8 cellular contexts compared by ENCODE assay signal in the genomic region with DNA sequence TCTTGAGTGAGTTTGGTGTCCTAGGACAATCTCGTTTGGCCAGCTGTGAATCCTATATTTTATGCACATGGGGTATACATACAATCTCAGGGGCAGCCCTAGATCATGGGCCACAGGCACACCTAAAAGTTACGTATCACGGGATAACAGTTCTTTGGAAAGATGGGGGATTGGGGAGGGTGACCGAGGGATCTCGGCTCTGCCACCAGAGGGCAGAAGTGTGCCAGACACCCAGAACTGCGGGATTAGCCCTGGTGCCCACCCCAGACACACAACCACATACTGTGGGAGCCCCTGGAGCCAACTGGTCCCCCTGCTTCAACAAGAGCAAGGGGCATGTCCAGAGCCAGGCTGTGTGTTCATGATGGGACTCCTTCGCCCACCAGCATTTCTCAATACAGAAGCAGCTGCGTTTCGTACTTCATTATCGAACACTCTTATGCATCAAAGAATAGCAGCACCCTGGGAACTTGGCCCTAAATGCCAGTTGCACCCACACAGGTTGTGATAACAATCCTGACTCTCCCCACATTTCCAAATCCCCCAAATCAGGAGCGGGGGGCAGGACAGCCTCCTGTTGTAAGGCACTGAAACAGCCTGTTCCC. TPM values are rescaled to one million over a fixed set of nuclear protein-coding genes. Genes with fewer than 3 reads are reported as not detected.
DNase-seq lines count a peak whose midpoint lies in the region; ATAC-seq and TF ChIP-seq lines count a peak whose summit lies in the region.

No MANE protein-coding gene starts in this region.

- H4K8ac ChIP-seq in IMR-90 (ENCODE audit: low read depth in 2 of 2, low read length in 2 of 2) (no peak overlapping the region), trophoblast cell (ENCODE audit: low read depth, low read length) (no peak overlapping the region)

- H3K4ac ChIP-seq in IMR-90 (ENCODE audit: low read depth, low read length), result peak overlapping the region; percentile 51
- H3K4ac ChIP-seq in trophoblast cell (ENCODE audit: low read depth, low read length), result no peak overlapping the region

- no peak overlapping the region for H3K18ac ChIP-seq in IMR-90 (ENCODE audit: low read depth, low read length)
- no peak overlapping the region for H3K18ac ChIP-seq in trophoblast cell (ENCODE audit: low read length)

- H3K56ac ChIP-seq in IMR-90 (ENCODE audit: extremely low read depth, insufficient read depth, low read length), result no peak overlapping the region

- H2BK20ac ChIP-seq in IMR-90 (ENCODE audit: low read depth, low read length), result no peak overlapping the region; the same call in 1 of the 2 replicates

- peak overlapping the region; percentile 71 for H2AK9ac ChIP-seq in IMR-90 (replicated peaks; ENCODE audit: low read depth, low read length, poor library complexity)

- WGBS in IMR-90 (ENCODE audit: extremely low coverage in 2 of 2, insufficient read length in 1 of 2), 2 experiments, result 100% methylated on average over 3 of the region's 11 CpGs; no CpG with 5 or more reads in 1 of the 2 experiments
- WGBS in trophoblast cell (ENCODE audit: extremely low coverage, insufficient coverage, insufficient read length), result no CpG with 5 or more reads among the region's 11 CpGs

- H3K9me1 ChIP-seq in IMR-90 (ENCODE audit: insufficient read depth, low read length), result peaks cover 31% of the 10 kb centered on the region

- H2BK15ac ChIP-seq in IMR-90 (ENCODE audit: low read depth, low read length), result 0 out of 3 replicates have a peak overlapping the region, but pooled peaks have one; percentile 22

- intact Hi-C loops in IMR-90 (cut with micrococcal nuclease), result loop anchor here (1.0 kb wide), 1 partner anchor 49 kb away; no protein-coding TSS in a partner anchor

- DNase-seq in Caki2 (ENCODE audit: low read depth) (peak; percentile 8), IMR-90 (peak; percentile 23), epidermal melanocyte (ENCODE audit: insufficient read length, low spot score) (peak; percentile 39), trophoblast cell (peak; percentile 19 to 50), HPDE6-E6E7 (ENCODE audit: extremely low spot score) (no peak)

- peak; percentile 71 for TF ChIP-seq CTCF in IMR-90 (conservative IDR thresholded peaks at IDR 0.05; ENCODE audit: low read depth, low read length)
- peak; percentile 75 for TF ChIP-seq CTCF in WI38 (IDR thresholded peaks at IDR 0.05; ENCODE audit: low read depth, low read length)

- H3K4me3 ChIP-seq in IMR-90 (ENCODE audit: insufficient read depth, low read depth, low read length) (no peak overlapping the region), WI38 (ENCODE audit: low read depth, low read length) (no peak overlapping the region), trophoblast cell (ENCODE audit: low read depth, low read length) (no peak overlapping the region)

- no peak overlapping the region for H3K27ac ChIP-seq in IMR-90 (ENCODE audit: insufficient read depth, low read length)
- H3K27ac ChIP-seq in trophoblast cell (ENCODE audit: low read depth, low read length), result no peak overlapping the region

- dilution Hi-C loops in IMR-90 (cut with HindIII; ENCODE audit: low sequenced_read_pairs, unreplicated experiment), result no loop called here

- no peaks in the 10 kb centered on the region for H3K27me3 ChIP-seq in IMR-90 (ENCODE audit: control insufficient read depth, insufficient read depth, low read length)
- no peaks in the 10 kb centered on the region for H3K27me3 ChIP-seq in trophoblast cell (ENCODE audit: insufficient read depth, low read length)

- H4K91ac ChIP-seq in IMR-90 (ENCODE audit: insufficient read depth, low read depth, low read length), result no peak overlapping the region
- no peak overlapping the region for H4K91ac ChIP-seq in trophoblast cell (ENCODE audit: low read depth, low read length)

- H3K36me3 ChIP-seq in IMR-90 (ENCODE audit: control insufficient read depth, insufficient read depth, low read length) (no peaks in the 10 kb centered on the region), trophoblast cell (ENCODE audit: control insufficient read depth in 1 of 2, insufficient read depth in 2 of 2, low read length in 2 of 2) (peaks cover 0 to 3% of the 10 kb centered on the region in 2 experiments)

- H3K23ac ChIP-seq in IMR-90 (ENCODE audit: low read depth, low read length) (no peak overlapping the region), trophoblast cell (ENCODE audit: low read length) (no peak overlapping the region)

- H3K9me3 ChIP-seq in IMR-90 (ENCODE audit: control insufficient read depth, insufficient read depth, low read length), result no peaks in the 10 kb centered on the region
- H3K9me3 ChIP-seq in trophoblast cell (ENCODE audit: insufficient read depth, low read depth, low read length), result no peaks in the 10 kb centered on the region

- no peak overlapping the region for H3K14ac ChIP-seq in IMR-90 (replicated peaks; ENCODE audit: low read depth, low read length)
- H3K14ac ChIP-seq in trophoblast cell (ENCODE audit: low read length), result no peak overlapping the region

- H2AFZ ChIP-seq in IMR-90 (replicated peaks; ENCODE audit: low read length, poor library complexity) (peak overlapping the region; percentile 53), trophoblast cell (ENCODE audit: insufficient read depth, low read length, poor library complexity) (no peak overlapping the region)

- no peak for TF ChIP-seq POLR2A in IMR-90 (IDR thresholded peaks at IDR 0.05; ENCODE audit: low read depth, low read length)

- H3K79me1 ChIP-seq in IMR-90 (ENCODE audit: low read depth in 1 of 2, low read length in 2 of 2) (peaks cover 0 to 11% of the 10 kb centered on the region in 2 experiments; a peak in 2 of 4 replicates), trophoblast cell (ENCODE audit: low read length) (peaks cover 2% of the 10 kb centered on the region)

- CTCF ChIA-PET in IMR-90 (lab: Yijun Ruan, JAX), result interaction anchor here (0.5 to 1.3 kb wide), 3 partner anchors 22 to 156 kb away, joined by 3 read pairs; no protein-coding TSS in a partner anchor

- ATAC-seq in IMR-90 (ENCODE audit: low read depth) (peak; percentile 24), HG02642 (IDR thresholded peaks at IDR 0.05; ENCODE audit: poor library complexity, unreplicated experiment) (no peak), GM21390 (IDR thresholded peaks at IDR 0.05; ENCODE audit: unreplicated experiment) (no peak)

- in situ Hi-C loops in Caki2 (cut with HindIII; ENCODE audit: low pct_unique_long_range_greater_than_20kb, low sequenced_read_pairs), result no loop called here
- in situ Hi-C loops in IMR-90 (cut with MboI; ENCODE audit: low sequenced_read_pairs), result no loop called here

- H3K4me1 ChIP-seq in IMR-90 (ENCODE audit: control insufficient read depth, insufficient read depth, low read length) (peaks cover 16% of the 10 kb centered on the region), trophoblast cell (ENCODE audit: control insufficient read depth in 1 of 2, insufficient read depth in 2 of 2, low read length in 2 of 2) (peaks cover 5 to 15% of the 10 kb centered on the region in 2 experiments)

- H2AK5ac ChIP-seq in IMR-90 (ENCODE audit: low read depth, low read length), result peak overlapping the region; percentile 40; the same call in 1 of the 2 replicates
- H2AK5ac ChIP-seq in trophoblast cell (ENCODE audit: low read length), result no peak overlapping the region

- H4K5ac ChIP-seq in IMR-90 (ENCODE audit: low read depth, low read length), result no peak overlapping the region

- peak; percentile 61 for TF ChIP-seq RAD21 in IMR-90 (IDR thresholded peaks at IDR 0.05; ENCODE audit: low read length)

- no peak overlapping the region for H2BK12ac ChIP-seq in trophoblast cell (ENCODE audit: low read length)

- H2BK5ac ChIP-seq in IMR-90 (ENCODE audit: low read depth, low read length, poor library complexity, severe bottlenecking) (no peak overlapping the region), trophoblast cell (ENCODE audit: low read depth, low read length, poor library complexity) (no peak overlapping the region)

- H4K20me1 ChIP-seq in IMR-90 (ENCODE audit: insufficient read depth, low read length), result no peaks in the 10 kb centered on the region

- no TSS peak for BruUV-seq in IMR-90 (replicated peaks; lab: Mats Ljungman, UMichigan)

- H3K79me2 ChIP-seq in trophoblast cell (ENCODE audit: control insufficient read depth, insufficient read depth, low read length, poor library complexity), result no peaks in the 10 kb centered on the region

- POLR2A ChIA-PET in IMR-90 (lab: Charles Lee; ENCODE audit: unreplicated experiment), result no interaction called here

- H2BK120ac ChIP-seq in IMR-90 (ENCODE audit: low read depth, low read length) (no peak overlapping the region), trophoblast cell (ENCODE audit: insufficient read depth, low read length, poor library complexity) (no peak overlapping the region)

- H4K12ac ChIP-seq in trophoblast cell (ENCODE audit: low read depth, low read length), result no peak overlapping the region

- H3K9ac ChIP-seq in IMR-90 (ENCODE audit: low read depth, low read length) (no peak overlapping the region), trophoblast cell (ENCODE audit: low read length) (no peak overlapping the region)

- H3K4me2 ChIP-seq in IMR-90 (ENCODE audit: low read depth, low read length) (no peak overlapping the region), trophoblast cell (ENCODE audit: low read length) (no peak overlapping the region)

TF ChIP-seq in IMR-90, 13 proteins besides CTCF, POLR2A, EP300 and RAD21:
- no peak for TF ChIP-seq MAFK (IDR thresholded peaks at IDR 0.05; ENCODE audit: low read depth, low read length)
- TF ChIP-seq CEBPB (IDR thresholded peaks at IDR 0.05; ENCODE audit: low read depth, low read length), result no peak
- TF ChIP-seq BHLHE40 (IDR thresholded peaks at IDR 0.05; ENCODE audit: low read depth, low read length), result no peak
- TF ChIP-seq SMC3 (IDR thresholded peaks at IDR 0.05; ENCODE audit: low read depth, low read length), result peak; percentile 54

RNA-seq across cellular contexts. Expression of a gene that starts 37.4 kb away (rescaled TPM):
- total RNA-seq in Caki2 (2014; rRNA removed; shearing (Covaris generic); ENCODE audit: low replicate concordance), result 19.3 and 27.0 TPM in 2 replicates
- total RNA-seq in IMR-90 (2012; rRNA removed), result 6.9 and 7.3 TPM in 2 replicates
- 8.4 and 8.6 TPM in 2 replicates for polyA plus RNA-seq in IMR-90 (2012; rRNA removed)
- 7.3 and 8.9 TPM in 2 replicates for polyA plus RNA-seq in IMR-90 (2012; cell fraction: cytosol; rRNA removed)
- 11.4 and 14.8 TPM in 2 replicates for polyA plus RNA-seq in IMR-90 (2012; cell fraction: nucleus; rRNA removed; ENCODE audit: low replicate concordance)
- polyA plus RNA-seq in trophoblast cell (2013), result 5.0 and 5.7 TPM in 2 replicates

RNA-seq across cellular contexts. Expression of a gene that starts 52.8 kb away (rescaled TPM):
- total RNA-seq in Caki2 (2014; rRNA removed; shearing (Covaris generic); ENCODE audit: low replicate concordance), result not detected in 2 replicates
- not detected in 2 replicates for total RNA-seq in IMR-90 (2012; rRNA removed)
- not detected in 2 replicates for polyA plus RNA-seq in IMR-90 (2012; rRNA removed)
- not detected in 2 replicates for polyA plus RNA-seq in IMR-90 (2012; cell fraction: cytosol; rRNA removed)
- polyA plus RNA-seq in IMR-90 (2012; cell fraction: nucleus; rRNA removed; ENCODE audit: low replicate concordance), result not detected in 2 replicates
- not detected in 2 replicates for polyA plus RNA-seq in trophoblast cell (2013)
